8 cellular contexts compared by ENCODE assay signal in genomic region chr17:83083368-83084201, GRCh38. TPM values are rescaled to one million over a fixed set of nuclear protein-coding genes. Genes with fewer than 3 reads are reported as not detected.
A peak's percentile ranks its signal among the peaks of the same experiment; 100 is the strongest.
DNase-seq lines count a peak whose midpoint lies in the region; ATAC-seq and TF ChIP-seq lines count a peak whose summit lies in the region.

No MANE protein-coding gene starts in this region.

- H3K9me3 ChIP-seq in MG63 (no peaks in the 10 kb centered on the region), gastroesophageal sphincter (no peaks in the 10 kb centered on the region)

- DNase-seq in AG09319 (ENCODE audit: extremely low read depth, low read depth) (peak; percentile 94), MG63 (peak; percentile 94), activated T-helper 1 cell treated with Interleukin-2 at 50 U/mL for 16 hours (ENCODE audit: low read depth) (peak; percentile 33), medulla oblongata (ENCODE audit: extremely low spot score) (no peak)

- peaks cover 68% of the 10 kb centered on the region for H3K36me3 ChIP-seq in MG63
- H3K36me3 ChIP-seq in gastroesophageal sphincter: peaks cover 0 to 39% of the 10 kb centered on the region in 2 donors

- TF ChIP-seq CTCF in AG09319 (IDR thresholded peaks at IDR 0.05; ENCODE audit: low read depth, low read length) (no peak), gastroesophageal sphincter (IDR thresholded peaks at IDR 0.05) (no peak)

- H3K4me1 ChIP-seq in gastroesophageal sphincter: peaks cover 0 to 83% (median 53%) of the 10 kb centered on the region in 3 donors

- H3K27ac ChIP-seq in gastroesophageal sphincter (peak overlapping the region in 3 of 4 donors; percentile 88 to 91 (median 90)), skin epidermis (peak overlapping the region in 19 of 21 experiments; percentile 13 to 96 (median 79))

- ATAC-seq in gastroesophageal sphincter (peak; percentile 48), HG03280 (IDR thresholded peaks at IDR 0.05; ENCODE audit: unreplicated experiment) (no peak), GM21423 (IDR thresholded peaks at IDR 0.05; ENCODE audit: unreplicated experiment) (no peak)

- TF ChIP-seq POLR2A in gastroesophageal sphincter (IDR thresholded peaks at IDR 0.05): peak in 1 of 2 donors; percentile 6

- H3K4me3 ChIP-seq in MG63 (peak overlapping the region; percentile 11), gastroesophageal sphincter (peak overlapping the region in 1 of 2 donors; percentile 8), skin epidermis (peak overlapping the region in 5 of 7 experiments; percentile 3 to 87 (median 11))

- H3K27me3 ChIP-seq in MG63 (no peaks in the 10 kb centered on the region), gastroesophageal sphincter (no peaks in the 10 kb centered on the region)

- 25 to 32% methylated on average over 9 to 17 of the region's 25 CpGs for WGBS in gastroesophageal sphincter (ENCODE audit: low coverage in 1 of 2), 2 donors

- TF ChIP-seq EP300 in gastroesophageal sphincter (IDR thresholded peaks at IDR 0.05): no peak

RNA-seq across cellular contexts. Expression of gene METRNL, which starts 4.2 kb away (rescaled TPM):
- total RNA-seq in MG63 (2014; rRNA removed; shearing (Covaris generic); ENCODE audit: low replicate concordance): 191 and 238 TPM in 2 replicates
- total RNA-seq in gastroesophageal sphincter: 10 to 100 TPM; 41.1 to 82.6 (median 66.3) TPM
